In the genomic region with DNA sequence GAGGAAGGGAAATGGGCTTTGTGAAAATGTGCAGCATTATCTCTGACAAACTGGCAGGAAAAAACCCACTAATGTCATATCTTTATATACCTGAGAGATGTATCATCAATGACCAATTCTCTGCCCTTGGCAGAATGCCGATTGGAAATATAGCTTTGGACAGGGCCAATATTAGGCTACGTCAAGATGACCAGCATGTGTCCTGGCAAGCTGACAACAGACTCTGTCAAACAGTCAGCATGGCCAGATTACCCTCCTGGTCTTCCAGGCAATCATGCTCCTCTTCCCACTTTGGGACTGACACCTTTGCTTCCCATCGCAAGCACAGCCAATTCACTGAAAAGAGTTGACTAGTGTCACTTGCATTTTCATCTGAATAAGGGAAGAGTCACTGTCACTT, we compare ENCODE assay signal across 16 cellular contexts. TPM values are rescaled to one million over a fixed set of nuclear protein-coding genes. Genes with fewer than 3 reads are reported as not detected.
"Had no signal": no experiment of that assay in that cellular context is flagged by ENCODE, and none has a peak within 500 bp of the region (broad histone marks: within the 10 kb centered on the region; RNA-seq: fewer than 3 reads in every experiment).

No MANE protein-coding gene starts in this region.

- ATAC-seq: gastroesophageal sphincter; left lung; natural killer cell; stimulated activated naive CD8-positive, alpha-beta T cell treated with anti-CD3 and anti-CD28 coated beads, Interleukin-15, Interleukin-2, amounts not matched to agents 100 U/mL and 50 U/mL, for 24 hours had no signal

- H3K36me3 ChIP-seq: gastroesophageal sphincter, left lung had no signal

- H3K9me3 ChIP-seq: gastroesophageal sphincter, left lung had no signal

- H3K27me3 ChIP-seq: gastroesophageal sphincter, left lung had no signal

- H3K4me3 ChIP-seq: gastroesophageal sphincter, left lung, smooth muscle cell had no signal

- H3K4me1 ChIP-seq: left lung had no signal

- H3K4me2 ChIP-seq: smooth muscle cell had no signal

- H3K27ac ChIP-seq: gastroesophageal sphincter, left lung had no signal

- DNase-seq: activated CD4-positive, CD25-positive, alpha-beta regulatory T cell treated with anti-CD3 and anti-CD28 coated beads, Interleukin-2, amount 50 U/mL, for 72 hours; activated naive CD4-positive, alpha-beta T cell treated with Interleukin-2 at 50 U/mL for 16 hours; activated T-cell treated with anti-CD3 and anti-CD28 coated beads for 4 hours; anterior cingulate cortex; erythroblast; islet precursor cell; left lung; mesendoderm; natural killer cell; posterior cingulate gyrus; stimulated activated naive CD8-positive, alpha-beta T cell treated with anti-CD3 and anti-CD28 coated beads, Interleukin-15, Interleukin-2, amounts not matched to agents 100 U/mL and 50 U/mL, for 24 hours; T1000; trophoblast cell had no signal

RNA-seq across cellular contexts. Expression of gene SORBS2, which starts 57.0 kb away (rescaled TPM):
- total RNA-seq: activated CD8-positive, alpha-beta memory T cell treated with anti-CD3 and anti-CD28 coated beads for 36 hours had no signal
